Comparison of ENCODE assay signal across 9 cellular contexts in genomic region chr6:90107721-90108364, GRCh38.
DNase-seq lines count a peak whose midpoint lies in the region; ATAC-seq and TF ChIP-seq lines count a peak whose summit lies in the region.
"Had no signal": no experiment of that assay in that cellular context is flagged by ENCODE, and none has a peak within 500 bp of the region (broad histone marks: within the 10 kb centered on the region; RNA-seq: fewer than 3 reads in every experiment).

No MANE protein-coding gene starts in this region.

- ATAC-seq in GM19025 (IDR thresholded peaks at IDR 0.05; ENCODE audit: low read depth, unreplicated experiment) (peak; percentile 74), HG02610 (IDR thresholded peaks at IDR 0.05; ENCODE audit: unreplicated experiment) (peak; percentile 93)
- ATAC-seq: foreskin keratinocyte had no signal

- H3K9me2 ChIP-seq in Karpas-422 (replicated peaks; ENCODE audit: insufficient read depth, low read length): no peaks in the 10 kb centered on the region
- H3K9me2 ChIP-seq in PC-9 (ENCODE audit: insufficient read depth): no peaks in the 10 kb centered on the region

- no peaks in the 10 kb centered on the region for H3K36me3 ChIP-seq in Karpas-422 (ENCODE audit: insufficient read depth, low read length)
- H3K36me3 ChIP-seq in adrenal gland (replicated peaks in 1 of 2): no peaks in the 10 kb centered on the region
- no peaks in the 10 kb centered on the region for H3K36me3 ChIP-seq in PC-9 (ENCODE audit: low read depth)

- TF ChIP-seq CTCF in adrenal gland (IDR thresholded peaks at IDR 0.05) (no peak), dorsolateral prefrontal cortex (IDR thresholded peaks at IDR 0.05 in 54 of 56, conservative IDR thresholded peaks at IDR 0.05 in 2 of 56; ENCODE audit: low read depth in 1 of 56, partially characterized antibody in 56 of 56) (no peak), PC-9 (conservative IDR thresholded peaks at IDR 0.05) (no peak)

- H3K4me1 ChIP-seq in Karpas-422 (ENCODE audit: low read length) (peaks cover 26% of the 10 kb centered on the region), adrenal gland (replicated peaks in 1 of 2) (no peaks in the 10 kb centered on the region), PC-9 (replicated peaks; ENCODE audit: insufficient read depth) (peaks cover 10% of the 10 kb centered on the region)
- H3K4me1 ChIP-seq: foreskin keratinocyte had no signal

- H3K4me2 ChIP-seq in Karpas-422 (ENCODE audit: low read depth, low read length, poor library complexity, severe bottlenecking) (peak overlapping the region; percentile 25), PC-9 (no peak overlapping the region)

- CTCF ChIA-PET in PC-9 (lab: Charles Lee): no interaction called here

- 73 to 80% (median 74%) methylated on average over 4 of the region's 4 CpGs for WGBS in adrenal gland, 4 donors

- H3K4me3 ChIP-seq in Karpas-422 (ENCODE audit: low read length) (no peak overlapping the region), adrenal gland (no peak overlapping the region), dorsolateral prefrontal cortex (no peak overlapping the region), PC-9 (no peak overlapping the region)

- intact Hi-C loops in adrenal gland (cut with DNase I) (no loop called here), dorsolateral prefrontal cortex (cut with DNase I) (no loop called here), PC-9 (cut with micrococcal nuclease; ENCODE audit: unreplicated experiment) (no loop called here)

- no peak overlapping the region for H2AFZ ChIP-seq in Karpas-422 (ENCODE audit: low read length)
- no peak overlapping the region for H2AFZ ChIP-seq in PC-9

- POLR2A ChIA-PET in PC-9 (lab: Charles Lee; ENCODE audit: unreplicated experiment): no interaction called here

- no peak overlapping the region for H3K27ac ChIP-seq in Karpas-422 (ENCODE audit: low read length)
- no peak overlapping the region for H3K27ac ChIP-seq in adrenal gland
- no peak overlapping the region for H3K27ac ChIP-seq in dorsolateral prefrontal cortex
- no peak overlapping the region for H3K27ac ChIP-seq in PC-9
- H3K27ac ChIP-seq: foreskin keratinocyte had no signal

- H4K20me1 ChIP-seq in Karpas-422 (ENCODE audit: insufficient read depth, low read depth, low read length): no peaks in the 10 kb centered on the region
- H4K20me1 ChIP-seq in PC-9 (ENCODE audit: insufficient read depth): no peaks in the 10 kb centered on the region

- BruUV-seq in PC-9 (replicated peaks; lab: Mats Ljungman, UMichigan): no TSS peak

- H3K9ac ChIP-seq in Karpas-422 (ENCODE audit: low read length): no peak overlapping the region

- DNase-seq in Karpas-422: no peak
- DNase-seq in pons (ENCODE audit: low spot score): peak; percentile 32
- no peak for DNase-seq in adrenal gland
- no peak for DNase-seq in NCI-H1105 treated with DMSO at 0.1 percent for 48 hours (lab: John Stamatoyannopoulos, UW)
- no peak for DNase-seq in dorsolateral prefrontal cortex
- no peak for DNase-seq in PC-9

- H3K79me2 ChIP-seq in Karpas-422 (ENCODE audit: low read length): no peaks in the 10 kb centered on the region
- no peaks in the 10 kb centered on the region for H3K79me2 ChIP-seq in PC-9 (ENCODE audit: low read depth)

- H3K9me3 ChIP-seq in Karpas-422 (ENCODE audit: low read length) (no peaks in the 10 kb centered on the region; the same call in 1 of the 2 replicates), adrenal gland (replicated peaks in 1 of 3) (no peaks in the 10 kb centered on the region), PC-9 (ENCODE audit: insufficient read depth, low read depth) (no peaks in the 10 kb centered on the region)

- TF ChIP-seq POLR2A in adrenal gland (IDR thresholded peaks at IDR 0.05): no peak

- H3F3A ChIP-seq in PC-9 (ENCODE audit: insufficient read depth, low read depth): 0 out of 2 replicates have a peak, but pooled peaks cover 3% of the 10 kb centered on the region

- H3K27me3 ChIP-seq in Karpas-422 (ENCODE audit: low read length) (no peaks in the 10 kb centered on the region; the same call in 1 of the 2 replicates), adrenal gland (no peaks in the 10 kb centered on the region), dorsolateral prefrontal cortex (no peaks in the 10 kb centered on the region), PC-9 (ENCODE audit: insufficient read depth, low read depth) (no peaks in the 10 kb centered on the region)
- H3K27me3 ChIP-seq: foreskin keratinocyte had no signal
